In the genomic region with DNA sequence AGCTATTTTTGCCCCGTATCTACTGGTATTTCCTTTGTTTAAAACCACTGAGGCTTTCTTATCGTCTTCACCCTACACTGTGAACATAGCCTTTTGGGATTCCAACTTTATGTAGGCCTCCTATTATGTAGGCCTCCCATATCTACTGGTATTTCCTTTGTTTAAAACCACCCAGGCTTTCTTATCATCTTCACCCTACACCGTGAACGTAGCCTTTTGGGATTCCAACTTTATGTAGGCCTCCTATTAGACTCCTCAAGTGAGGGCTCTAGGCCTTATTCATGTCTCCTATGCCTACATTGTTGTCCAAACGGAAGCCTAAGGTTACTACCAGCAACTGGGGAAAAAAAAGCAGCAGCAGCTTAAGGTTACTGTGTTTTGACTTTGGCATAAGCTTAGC, we compare ENCODE assay signal across 20 cellular contexts.
"Had no signal": no experiment of that assay in that cellular context is flagged by ENCODE, and none has a peak within 500 bp of the region (broad histone marks: within the 10 kb centered on the region; RNA-seq: fewer than 3 reads in every experiment).

No MANE protein-coding gene starts in this region.

- H3K4me1 Mint-ChIP-seq: mesothelial cell of epicardium had no signal

- H3K4me3 ChIP-seq: colonic mucosa, dorsolateral prefrontal cortex, esophagus muscularis mucosa, gastrocnemius medialis, heart right ventricle, left lung, lower lobe of right lung, mucosa of descending colon had no signal

- H3K9me3 Mint-ChIP-seq: mesothelial cell of epicardium had no signal

- H3K9me3 ChIP-seq: colonic mucosa, esophagus muscularis mucosa, gastrocnemius medialis, heart right ventricle, left lung, lower lobe of right lung, mucosa of descending colon had no signal

- H3K4me1 ChIP-seq: colonic mucosa, esophagus muscularis mucosa, gastrocnemius medialis, heart right ventricle, lower lobe of right lung had no signal

- DNase-seq: colonic mucosa; dermis blood vessel endothelial cell; dorsolateral prefrontal cortex; effector CD4-positive, alpha-beta T cell; effector memory CD4-positive, alpha-beta T cell; foreskin fibroblast; foreskin melanocyte; gastrocnemius medialis; glutamatergic neuron; head of caudate nucleus; heart right ventricle; hippocampal formation; left cardiac atrium; left lung; left ventricle myocardium superior; lower lobe of right lung; mesenchymal stem cell; mucosa of descending colon had no signal

- H3K4me3 Mint-ChIP-seq: mesothelial cell of epicardium had no signal

- H3K27me3 ChIP-seq: colonic mucosa, dorsolateral prefrontal cortex, esophagus muscularis mucosa, gastrocnemius medialis, heart right ventricle, left lung had no signal

- ATAC-seq: gastrocnemius medialis, heart right ventricle, left cardiac atrium, left lung, left ventricle myocardium superior, lower lobe of right lung, mucosa of descending colon had no signal

- H3K27ac Mint-ChIP-seq: mesothelial cell of epicardium had no signal

- H3K27ac ChIP-seq: colonic mucosa, dorsolateral prefrontal cortex, esophagus muscularis mucosa, heart right ventricle, left lung, lower lobe of right lung had no signal
